In the genomic region with DNA sequence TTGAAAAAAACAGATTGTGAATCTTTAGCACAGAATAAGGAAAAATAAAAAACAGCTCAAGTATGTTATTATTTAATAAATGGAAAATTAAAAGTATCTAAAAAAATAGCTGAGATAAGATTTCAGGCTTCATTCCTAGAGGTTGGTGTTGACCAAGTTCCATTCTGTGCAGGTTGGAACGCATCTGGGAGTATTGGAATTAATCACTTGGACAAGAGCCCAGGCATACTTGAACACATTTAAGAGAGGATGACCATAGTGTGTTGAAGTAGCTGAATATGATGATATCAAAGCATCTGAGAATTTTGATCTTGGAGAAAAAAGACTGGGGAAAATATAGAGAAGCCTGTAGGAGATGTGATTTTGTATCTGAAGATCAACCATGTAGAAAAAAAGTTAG, we compare ENCODE assay signal across 9 cellular contexts. TPM values are rescaled to one million over a fixed set of nuclear protein-coding genes. Genes with fewer than 3 reads are reported as not detected.
"Had no signal": no experiment of that assay in that cellular context is flagged by ENCODE, and none has a peak within 500 bp of the region (broad histone marks: within the 10 kb centered on the region; RNA-seq: fewer than 3 reads in every experiment).

No MANE protein-coding gene starts in this region.

- H3K27ac ChIP-seq: GM23248, HL-60 had no signal

- H3K36me3 Mint-ChIP-seq: IgD-negative memory B cell had no signal

- DNase-seq: GM23248, GOT3, H7, HFFc6 had no signal

- H3K9me3 ChIP-seq: HAP-1 had no signal

- FAIRE-seq: HepG2 had no signal

- H3K4me1 Mint-ChIP-seq: IgD-negative memory B cell had no signal

- H2AFZ ChIP-seq: GM23248 had no signal

- H3K36me3 ChIP-seq: HAP-1 had no signal

- H3K27me3 Mint-ChIP-seq: IgD-negative memory B cell had no signal

- ATAC-seq: HCT116 had no signal

- H3K9ac ChIP-seq: GM23248 had no signal

- H3K4me1 ChIP-seq: HAP-1 had no signal

- H3K4me3 ChIP-seq: GM23248, HAP-1 had no signal

- H3K27ac Mint-ChIP-seq: HFFc6, IgD-negative memory B cell had no signal

- H3K4me3 Mint-ChIP-seq: HFFc6, IgD-negative memory B cell had no signal

RNA-seq across cellular contexts. Expression of a gene that starts 54.6 kb away (rescaled TPM):
- total RNA-seq: GM23248, H7, HepG2, HFFc6 had no signal
